ENCODE assay signal across 8 cellular contexts in genomic region chr6:26270903-26271639, GRCh38.
DNase-seq lines count a peak whose midpoint lies in the region; ATAC-seq and TF ChIP-seq lines count a peak whose summit lies in the region.

No MANE protein-coding gene starts in this region.

- TSS peak; percentile 84 for BruUV-seq in A673 (replicated peaks; lab: Mats Ljungman, UMichigan)

- CTCF ChIA-PET in A673 (lab: Charles Lee) = interaction anchor here (1.4 kb wide), 1 partner anchor 13 kb away, joined by 7 read pairs; no protein-coding TSS in a partner anchor

- H3K36me3 Mint-ChIP-seq in activated T-helper 1 cell treated with anti-CD3 and anti-CD28 coated beads, Interleukin-12 subunit alpha, Interleukin-12 subunit beta, Interleukin-2, Interleukin-4 antibody, amounts not matched to agents 30 ng/mL and 10 ng/mL and 1 ng/mL, durations not matched to agents 14 hours and 24 hours and 36 hours (ENCODE audit: low read depth) = no peaks in the 10 kb centered on the region
- no peaks in the 10 kb centered on the region for H3K36me3 Mint-ChIP-seq in natural killer cell treated with Interleukin-12 subunit alpha and Interleukin-12 subunit beta and Interleukin-15 and Interleukin-18, amount 100 ng/mL, for 72 hours

- H3K4me3 Mint-ChIP-seq in activated T-helper 1 cell treated with anti-CD3 and anti-CD28 coated beads, Interleukin-12 subunit alpha, Interleukin-12 subunit beta, Interleukin-2, Interleukin-4 antibody, amounts not matched to agents 30 ng/mL and 10 ng/mL and 1 ng/mL, durations not matched to agents 14 hours and 24 hours and 36 hours = no peak overlapping the region
- H3K4me3 Mint-ChIP-seq in natural killer cell treated with Interleukin-12 subunit alpha and Interleukin-12 subunit beta and Interleukin-15 and Interleukin-18, amount 100 ng/mL, for 72 hours = no peak overlapping the region

- peak overlapping the region; percentile 61 for H3K9ac ChIP-seq in fibroblast of lung (ENCODE audit: insufficient read depth, low read length)

- peak overlapping the region; percentile 91 for H2AFZ ChIP-seq in fibroblast of lung (ENCODE audit: low read length)

- intact Hi-C loops in A673 (cut with micrococcal nuclease; ENCODE audit: unreplicated experiment) = loop anchor here (5.0 kb wide), 3 partner anchors 54 to 876 kb away; a partner anchor contains a TSS
- intact Hi-C loops in activated T-helper 1 cell treated with anti-CD3 and anti-CD28 coated beads, Interleukin-12 subunit alpha, Interleukin-12 subunit beta, Interleukin-2, Interleukin-4 antibody, amounts not matched to agents 30 ng/mL and 10 ng/mL and 1 ng/mL, durations not matched to agents 14 hours and 24 hours and 36 hours (cut with micrococcal nuclease) = loop anchor here (1.0 to 5.0 kb wide), 15 partner anchors 20 to 1596 kb away; partner anchors contain the start of gene BTN3A1

- no peaks in the 10 kb centered on the region for H3K27me3 Mint-ChIP-seq in activated T-helper 1 cell treated with anti-CD3 and anti-CD28 coated beads, Interleukin-12 subunit alpha, Interleukin-12 subunit beta, Interleukin-2, Interleukin-4 antibody, amounts not matched to agents 30 ng/mL and 10 ng/mL and 1 ng/mL, durations not matched to agents 14 hours and 24 hours and 36 hours (ENCODE audit: insufficient read depth)
- no peaks in the 10 kb centered on the region for H3K27me3 Mint-ChIP-seq in natural killer cell treated with Interleukin-12 subunit alpha and Interleukin-12 subunit beta and Interleukin-15 and Interleukin-18, amount 100 ng/mL, for 72 hours

- H3K4me1 Mint-ChIP-seq in activated T-helper 1 cell treated with anti-CD3 and anti-CD28 coated beads, Interleukin-12 subunit alpha, Interleukin-12 subunit beta, Interleukin-2, Interleukin-4 antibody, amounts not matched to agents 30 ng/mL and 10 ng/mL and 1 ng/mL, durations not matched to agents 14 hours and 24 hours and 36 hours (ENCODE audit: low read depth) = peaks cover 45% of the 10 kb centered on the region
- peaks cover 12 to 22% of the 10 kb centered on the region in 2 donors for H3K4me1 Mint-ChIP-seq in natural killer cell treated with Interleukin-12 subunit alpha and Interleukin-12 subunit beta and Interleukin-15 and Interleukin-18, amount 100 ng/mL, for 72 hours (ENCODE audit: low read depth in 2 of 2)

- H3K9me3 Mint-ChIP-seq in activated T-helper 1 cell treated with anti-CD3 and anti-CD28 coated beads, Interleukin-12 subunit alpha, Interleukin-12 subunit beta, Interleukin-2, Interleukin-4 antibody, amounts not matched to agents 30 ng/mL and 10 ng/mL and 1 ng/mL, durations not matched to agents 14 hours and 24 hours and 36 hours = no peaks in the 10 kb centered on the region
- H3K9me3 Mint-ChIP-seq in natural killer cell treated with Interleukin-12 subunit alpha and Interleukin-12 subunit beta and Interleukin-15 and Interleukin-18, amount 100 ng/mL, for 72 hours = no peaks in the 10 kb centered on the region

- H3K27me3 ChIP-seq in A673 (replicated peaks; ENCODE audit: insufficient read depth, low read depth, low read length, poor library complexity) (no peaks in the 10 kb centered on the region), Peyer's patch (no peaks in the 10 kb centered on the region), fibroblast of lung (ENCODE audit: control insufficient read depth, insufficient read depth, low read length) (no peaks in the 10 kb centered on the region)

- no peaks in the 10 kb centered on the region for H3K79me2 ChIP-seq in fibroblast of lung (ENCODE audit: control insufficient read depth, insufficient read depth, low read length)

- H3K4me2 ChIP-seq in fibroblast of lung (ENCODE audit: extremely low read depth, insufficient read depth, low read length) = peak overlapping the region; percentile 99

- H3K36me3 ChIP-seq in A673 (ENCODE audit: insufficient read depth, low read length, poor library complexity, severe bottlenecking) = no peaks in the 10 kb centered on the region
- no peaks in the 10 kb centered on the region for H3K36me3 ChIP-seq in Peyer's patch
- H3K36me3 ChIP-seq in fibroblast of lung (ENCODE audit: control insufficient read depth, insufficient read depth, low read length) = no peaks in the 10 kb centered on the region

- POLR2A ChIA-PET in A673 (lab: Charles Lee; ENCODE audit: low non-redundant PET) = interaction anchor here (0.6 to 2.3 kb wide), 9 partner anchors 13 to 266 kb away, joined by 3 to 9 read pairs (median 4); a partner anchor contains a TSS

- H3K4me3 ChIP-seq in A673 (ENCODE audit: low read depth, low read length, poor library complexity, severe bottlenecking) (peak overlapping the region; percentile 66), Peyer's patch (peak overlapping the region; percentile 40 to 59 (median 52)), fibroblast of lung (replicated peaks in 1 of 4; ENCODE audit: control extremely low read depth in 1 of 4, insufficient read depth in 1 of 4, low read depth in 3 of 4, low read length in 4 of 4) (peak overlapping the region; percentile 50 to 85 (median 70))

- no peaks in the 10 kb centered on the region for H3K9me3 ChIP-seq in A673 (ENCODE audit: low read depth, low read length, poor library complexity, severe bottlenecking)
- no peaks in the 10 kb centered on the region for H3K9me3 ChIP-seq in Peyer's patch
- no peaks in the 10 kb centered on the region for H3K9me3 ChIP-seq in fibroblast of lung (ENCODE audit: control insufficient read depth, insufficient read depth, low read depth, low read length)

- H3K4me1 ChIP-seq in A673 (ENCODE audit: insufficient read depth, low read length, poor library complexity, severe bottlenecking) (peaks cover 16% of the 10 kb centered on the region), Peyer's patch (peaks cover 0 to 22% (median 0%) of the 10 kb centered on the region in 4 donors), fibroblast of lung (ENCODE audit: control insufficient read depth, extremely low read depth, insufficient read depth, low read length) (peaks cover 3% of the 10 kb centered on the region)

- H4K20me1 ChIP-seq in fibroblast of lung (ENCODE audit: control insufficient read depth, extremely low read depth, insufficient read depth, low read length) = no peaks in the 10 kb centered on the region

- peak overlapping the region; percentile 94 for H3K27ac ChIP-seq in A673 (ENCODE audit: low read depth, low read length, poor library complexity, severe bottlenecking)
- peak overlapping the region; percentile 91 to 96 (median 94) for H3K27ac ChIP-seq in Peyer's patch
- peak overlapping the region; percentile 88 for H3K27ac ChIP-seq in fibroblast of lung (ENCODE audit: insufficient read depth, low read length)
- H3K27ac ChIP-seq in substantia nigra (ENCODE audit: low read depth, low read length, poor library complexity, severe bottlenecking) = peak overlapping the region; percentile 64

- no peak for TF ChIP-seq CTCF in A673 (conservative IDR thresholded peaks at IDR 0.05; ENCODE audit: low read depth, low read length)
- no peak for TF ChIP-seq CTCF in Peyer's patch (IDR thresholded peaks at IDR 0.05)
- no peak for TF ChIP-seq CTCF in fibroblast of lung (conservative IDR thresholded peaks at IDR 0.05 in 1 of 2, IDR thresholded peaks at IDR 0.05 in 1 of 2; ENCODE audit: low read depth in 1 of 2, low read length in 2 of 2)

- peak in 1 of 2 donors; percentile 40 for TF ChIP-seq POLR2A in Peyer's patch (IDR thresholded peaks at IDR 0.05)

- ATAC-seq in GM18861 (IDR thresholded peaks at IDR 0.05; ENCODE audit: unreplicated experiment) (peak; percentile 30), HG03280 (IDR thresholded peaks at IDR 0.05; ENCODE audit: unreplicated experiment) (peak; percentile 36)
- peak; percentile 58 to 61 for ATAC-seq in natural killer cell treated with Interleukin-12 subunit alpha and Interleukin-12 subunit beta and Interleukin-15 and Interleukin-18, amount 100 ng/mL, for 72 hours

- peak; percentile 97 for DNase-seq in A673 (ENCODE audit: low spot score)
- peak; percentile 65 to 88 (median 77) for DNase-seq in Peyer's patch
- DNase-seq in activated T-helper 1 cell treated with anti-CD3 and anti-CD28 coated beads, Interleukin-12 subunit alpha, Interleukin-12 subunit beta, Interleukin-2, Interleukin-4 antibody, amounts not matched to agents 30 ng/mL and 10 ng/mL and 1 ng/mL, durations not matched to agents 14 hours and 24 hours and 36 hours (ENCODE audit: low spot score) = peak; percentile 80
- DNase-seq in fibroblast of lung (ENCODE audit: low read depth in 2 of 2) = peak; percentile 86 to 93
- DNase-seq in natural killer cell treated with Interleukin-12 subunit alpha and Interleukin-12 subunit beta and Interleukin-15 and Interleukin-18, amount 100 ng/mL, for 72 hours (ENCODE audit: low spot score) = peak; percentile 80
- DNase-seq in substantia nigra (lab: John Stamatoyannopoulos, UW) = peak in 28 of 49 donors; percentile 3 to 62 (median 18)

- H3K27ac Mint-ChIP-seq in activated T-helper 1 cell treated with anti-CD3 and anti-CD28 coated beads, Interleukin-12 subunit alpha, Interleukin-12 subunit beta, Interleukin-2, Interleukin-4 antibody, amounts not matched to agents 30 ng/mL and 10 ng/mL and 1 ng/mL, durations not matched to agents 14 hours and 24 hours and 36 hours = no peak overlapping the region
- H3K27ac Mint-ChIP-seq in natural killer cell treated with Interleukin-12 subunit alpha and Interleukin-12 subunit beta and Interleukin-15 and Interleukin-18, amount 100 ng/mL, for 72 hours = no peak overlapping the region

Comparison
In these comparisons a context has a peak if more than half of its experiments do, and no peak if none do; other contexts are left out.
1. Peak in every context shown above with its lines: DNase-seq, ATAC-seq, H3K4me3 ChIP-seq and H3K27ac ChIP-seq.
2. DNase-seq: peak in every context shown above with its lines; median percentile 97 in A673; 90 in fibroblast of lung; 80 in activated T-helper 1 cell treated with anti-CD3 and anti-CD28 coated beads, Interleukin-12 subunit alpha, Interleukin-12 subunit beta, Interleukin-2, Interleukin-4 antibody, amounts not matched to agents 30 ng/mL and 10 ng/mL and 1 ng/mL, durations not matched to agents 14 hours and 24 hours and 36 hours; 80 in natural killer cell treated with Interleukin-12 subunit alpha and Interleukin-12 subunit beta and Interleukin-15 and Interleukin-18, amount 100 ng/mL, for 72 hours; 77 in Peyer's patch; 18 in substantia nigra.